ENCODE assay signal across 18 cellular contexts in genomic region chr12:13727707-13728147, GRCh38.
DNase-seq lines count a peak whose midpoint lies in the region; ATAC-seq, FAIRE-seq and TF ChIP-seq lines count a peak whose summit lies in the region.
"Had no signal": no experiment of that assay in that cellular context is flagged by ENCODE, and none has a peak within 500 bp of the region (broad histone marks: within the 10 kb centered on the region; RNA-seq: fewer than 3 reads in every experiment).

No MANE protein-coding gene starts in this region.

- no peaks in the 10 kb centered on the region for H3K36me3 Mint-ChIP-seq in MCF 10A (ENCODE audit: insufficient read depth, unreplicated experiment)
- H3K36me3 Mint-ChIP-seq in activated CD8-positive, alpha-beta T cell treated with anti-CD3 and anti-CD28 coated beads, Interleukin-2, amount 10 ng/mL, durations not matched to agents 7 days and 5 days (ENCODE audit: low read depth) = no peaks in the 10 kb centered on the region
- H3K36me3 Mint-ChIP-seq: activated naive CD8-positive, alpha-beta T cell had no signal

- H3K4me1 ChIP-seq in mammary epithelial cell (ENCODE audit: insufficient read depth, low read length) (no peaks in the 10 kb centered on the region), right cardiac atrium (ENCODE audit: control insufficient read depth, insufficient read depth, low read length) (no peaks in the 10 kb centered on the region)

- dilution Hi-C loops in mammary epithelial cell (cut with HindIII; ENCODE audit: low sequenced_read_pairs) = no loop called here

- H3K4me3 ChIP-seq in mammary epithelial cell (replicated peaks in 1 of 3; ENCODE audit: insufficient read depth in 1 of 3, low read depth in 2 of 3, low read length in 3 of 3) (no peak overlapping the region), bronchial epithelial cell (ENCODE audit: low read depth, low read length) (no peak overlapping the region), right cardiac atrium (ENCODE audit: low read length) (no peak overlapping the region)
- H3K4me3 ChIP-seq: spleen, thoracic aorta had no signal

- peaks cover 8% of the 10 kb centered on the region for H3K27me3 Mint-ChIP-seq in MCF 10A (ENCODE audit: insufficient read depth, unreplicated experiment)
- no peaks in the 10 kb centered on the region for H3K27me3 Mint-ChIP-seq in activated CD8-positive, alpha-beta T cell treated with anti-CD3 and anti-CD28 coated beads, Interleukin-2, amount 10 ng/mL, durations not matched to agents 7 days and 5 days (ENCODE audit: low read depth)

- intact Hi-C loops in mammary epithelial cell (cut with micrococcal nuclease) = no loop called here
- intact Hi-C loops in MCF 10A (cut with micrococcal nuclease) = no loop called here
- intact Hi-C loops in right cardiac atrium (cut with DNase I) = no loop called here

- no peaks in the 10 kb centered on the region for H3K9me3 Mint-ChIP-seq in MCF 10A (ENCODE audit: unreplicated experiment)
- H3K9me3 Mint-ChIP-seq in activated CD8-positive, alpha-beta T cell treated with anti-CD3 and anti-CD28 coated beads, Interleukin-2, amount 10 ng/mL, durations not matched to agents 7 days and 5 days (ENCODE audit: insufficient read depth) = no peaks in the 10 kb centered on the region

- H3K4me2 ChIP-seq in mammary epithelial cell (ENCODE audit: insufficient read depth, low read depth, low read length) = no peak overlapping the region
- H3K4me2 ChIP-seq: KMS-11, SK-N-SH had no signal

- no peaks in the 10 kb centered on the region for H3K9me3 ChIP-seq in mammary epithelial cell (replicated peaks; ENCODE audit: insufficient read depth, low read length)
- no peaks in the 10 kb centered on the region for H3K9me3 ChIP-seq in right cardiac atrium (ENCODE audit: control insufficient read depth, low read length)
- H3K9me3 ChIP-seq: SK-N-SH, spleen, thoracic aorta had no signal

- DNase-seq in mammary epithelial cell (peak; percentile 32), MCF 10A (ENCODE audit: unreplicated experiment) (no peak), NCI-H446 (lab: John Stamatoyannopoulos, UW) (peak; percentile 13 to 28), bronchial epithelial cell (ENCODE audit: low read depth) (peak; percentile 12), right cardiac atrium (no peak), GM10266 (ENCODE audit: extremely low spot score) (no peak)
- DNase-seq in activated CD4-positive, CD25-positive, alpha-beta regulatory T cell treated with anti-CD3 and anti-CD28 coated beads, Interleukin-2, amount 50 U/mL, for 72 hours = no peak
- no peak for DNase-seq in activated CD8-positive, alpha-beta T cell treated with anti-CD3 and anti-CD28 coated beads, Interleukin-2, amount 10 ng/mL, durations not matched to agents 7 days and 5 days
- DNase-seq: Calu3, NCI-H82, nucleus accumbens, SK-N-SH, spleen had no signal

- in situ Hi-C loops in mammary epithelial cell (cut with MboI; ENCODE audit: low sequenced_read_pairs in 2 of 2) = loop anchor here in 1 of 2 donors (25.0 kb wide), 1 partner anchor 435 kb away; no protein-coding TSS in a partner anchor

- no peak overlapping the region for H2AFZ ChIP-seq in mammary epithelial cell (ENCODE audit: low read depth, low read length)

- no peak for ATAC-seq in right cardiac atrium
- ATAC-seq in activated CD8-positive, alpha-beta T cell treated with anti-CD3 and anti-CD28 coated beads, Interleukin-2, amount 10 ng/mL, durations not matched to agents 7 days and 5 days = no peak
- ATAC-seq: activated CD4-positive, CD25-positive, alpha-beta regulatory T cell treated with anti-CD3 and anti-CD28 coated beads, Interleukin-2, amount 50 U/mL, for 24 hours had no signal

- H3K9ac ChIP-seq in mammary epithelial cell (ENCODE audit: insufficient read depth, low read length) = no peak overlapping the region
- H3K9ac ChIP-seq: KMS-11, SK-N-SH had no signal

- no peaks in the 10 kb centered on the region for H3K4me1 Mint-ChIP-seq in MCF 10A (ENCODE audit: insufficient read depth, unreplicated experiment)
- no peaks in the 10 kb centered on the region for H3K4me1 Mint-ChIP-seq in activated CD8-positive, alpha-beta T cell treated with anti-CD3 and anti-CD28 coated beads, Interleukin-2, amount 10 ng/mL, durations not matched to agents 7 days and 5 days (ENCODE audit: low read depth)

- no peaks in the 10 kb centered on the region for H3K36me3 ChIP-seq in mammary epithelial cell (ENCODE audit: insufficient read depth, low read length)
- H3K36me3 ChIP-seq in bronchial epithelial cell (ENCODE audit: control insufficient read depth, insufficient read depth, low read length) = no peaks in the 10 kb centered on the region
- H3K36me3 ChIP-seq: spleen, thoracic aorta had no signal

- no peak for TF ChIP-seq CTCF in mammary epithelial cell (conservative IDR thresholded peaks at IDR 0.05 in 1 of 2, IDR thresholded peaks at IDR 0.05 in 1 of 2; ENCODE audit: extremely low read depth in 1 of 2, insufficient read depth in 1 of 2, low read depth in 1 of 2, low read length in 2 of 2)
- TF ChIP-seq CTCF in MCF 10A (IDR thresholded peaks at IDR 0.05; ENCODE audit: unreplicated experiment) = no peak
- no peak for TF ChIP-seq CTCF in bronchial epithelial cell (IDR thresholded peaks at IDR 0.05; ENCODE audit: insufficient read depth, low read length, severe bottlenecking)
- TF ChIP-seq CTCF in GM10266 (IDR thresholded peaks at IDR 0.05; ENCODE audit: control insufficient read depth, insufficient read depth, low read depth, missing control alignments) = no peak

- H3K79me2 ChIP-seq in mammary epithelial cell (ENCODE audit: insufficient read depth, low read length) = no peaks in the 10 kb centered on the region

- BruUV-seq in mammary epithelial cell (replicated peaks; lab: Mats Ljungman, UMichigan) (no TSS peak), MCF 10A (replicated peaks; lab: Mats Ljungman, UMichigan) (no TSS peak)

- H3K27me3 ChIP-seq in mammary epithelial cell (ENCODE audit: insufficient read depth, low read length) (no peaks in the 10 kb centered on the region), bronchial epithelial cell (ENCODE audit: control insufficient read depth, insufficient read depth, low read length) (no peaks in the 10 kb centered on the region), right cardiac atrium (ENCODE audit: control insufficient read depth, insufficient read depth) (no peaks in the 10 kb centered on the region)

- CTCF ChIA-PET in mammary epithelial cell (lab: Charles Lee; ENCODE audit: low non-redundant PET) (no interaction called here), MCF 10A (lab: Yijun Ruan, JAX) (interaction anchor here (1.0 kb wide), 1 partner anchor 12 kb away, joined by 3 read pairs; no protein-coding TSS in a partner anchor)
- CTCF ChIA-PET in activated CD8-positive, alpha-beta T cell treated with anti-CD3 and anti-CD28 coated beads, Interleukin-2, amount 10 ng/mL, durations not matched to agents 7 days and 5 days (lab: Charles Lee) = no interaction called here

- H3K27ac Mint-ChIP-seq in MCF 10A (ENCODE audit: low read depth, unreplicated experiment) = no peak overlapping the region
- no peak overlapping the region for H3K27ac Mint-ChIP-seq in activated CD8-positive, alpha-beta T cell treated with anti-CD3 and anti-CD28 coated beads, Interleukin-2, amount 10 ng/mL, durations not matched to agents 7 days and 5 days
- H3K27ac Mint-ChIP-seq: activated naive CD8-positive, alpha-beta T cell had no signal

- no peaks in the 10 kb centered on the region for H4K20me1 ChIP-seq in mammary epithelial cell (ENCODE audit: insufficient read depth, low read length)

- H3K4me3 Mint-ChIP-seq in MCF 10A (ENCODE audit: unreplicated experiment) = no peak overlapping the region
- no peak overlapping the region for H3K4me3 Mint-ChIP-seq in activated CD8-positive, alpha-beta T cell treated with anti-CD3 and anti-CD28 coated beads, Interleukin-2, amount 10 ng/mL, durations not matched to agents 7 days and 5 days
- H3K4me3 Mint-ChIP-seq: activated naive CD8-positive, alpha-beta T cell had no signal

- FAIRE-seq in bronchial epithelial cell (lab: Jason Lieb, UNC) = no peak
- FAIRE-seq: A204.1 had no signal

- H3K27ac ChIP-seq in mammary epithelial cell (ENCODE audit: insufficient read depth, low read depth, low read length) (no peak overlapping the region), right cardiac atrium (ENCODE audit: low read length) (no peak overlapping the region)
- H3K27ac ChIP-seq: KMS-11, spleen, thoracic aorta had no signal

- POLR2A ChIA-PET in MCF 10A (lab: Yijun Ruan, JAX) = interaction anchor here (0.5 kb wide), 1 partner anchor 27 kb away, joined by 3 read pairs; no protein-coding TSS in a partner anchor
- POLR2A ChIA-PET in activated CD8-positive, alpha-beta T cell treated with anti-CD3 and anti-CD28 coated beads, Interleukin-2, amount 10 ng/mL, durations not matched to agents 7 days and 5 days (lab: Charles Lee) = no interaction called here

Comparison
In these comparisons a context has a peak if more than half of its experiments do, and no peak if none do; other contexts are left out.
1. DNase-seq: peak in mammary epithelial cell (single experiment), NCI-H446 (2 of 2) and bronchial epithelial cell (single experiment); none in MCF 10A (single experiment), right cardiac atrium (0 of 3), activated CD4-positive, CD25-positive, alpha-beta regulatory T cell treated with anti-CD3 and anti-CD28 coated beads, Interleukin-2, amount 50 U/mL, for 72 hours (single experiment), GM10266 (single experiment) and activated CD8-positive, alpha-beta T cell treated with anti-CD3 and anti-CD28 coated beads, Interleukin-2, amount 10 ng/mL, durations not matched to agents 7 days and 5 days (single experiment).